Comparison of ENCODE assay signal across 7 cellular contexts in the genomic region with DNA sequence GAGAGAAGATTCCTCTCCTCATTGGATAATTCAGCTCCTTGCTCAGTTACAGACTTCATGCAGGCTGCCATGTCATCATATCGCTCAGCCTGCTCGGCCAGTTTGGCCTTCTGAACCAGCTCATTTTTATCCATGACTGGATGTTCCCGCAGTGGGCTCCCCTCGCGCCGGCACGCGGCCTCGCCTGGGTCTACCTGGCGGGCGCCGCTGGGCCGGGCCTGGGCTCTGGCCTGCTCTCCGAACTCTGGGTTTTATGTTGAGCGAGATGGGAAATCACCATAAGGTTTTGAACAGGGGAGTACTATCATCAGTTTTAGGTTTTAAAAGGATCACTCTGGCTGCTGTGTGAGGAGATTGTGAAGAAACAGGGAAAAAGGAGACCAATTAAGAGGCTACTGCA. TPM values are rescaled to one million over a fixed set of nuclear protein-coding genes. Genes with fewer than 3 reads are reported as not detected.
"Had no signal": no experiment of that assay in that cellular context is flagged by ENCODE, and none has a peak within 500 bp of the region (broad histone marks: within the 10 kb centered on the region; RNA-seq: fewer than 3 reads in every experiment).

No MANE protein-coding gene starts in this region.

RNA-seq across cellular contexts. Expression of gene GPR34, which starts 12.4 kb away (rescaled TPM):
- total RNA-seq: GM23248, GM23338, H1, H4, H7, H9, HFFc6 had no signal
- polyA plus RNA-seq: H1 had no signal

RNA-seq across cellular contexts. Expression of gene GPR82, which starts 47.6 kb away (rescaled TPM):
- total RNA-seq: GM23248, GM23338, H1, H4, H7, H9, HFFc6 had no signal
- polyA plus RNA-seq: H1 had no signal
